ENCODE assay signal across 8 cellular contexts in the genomic region with DNA sequence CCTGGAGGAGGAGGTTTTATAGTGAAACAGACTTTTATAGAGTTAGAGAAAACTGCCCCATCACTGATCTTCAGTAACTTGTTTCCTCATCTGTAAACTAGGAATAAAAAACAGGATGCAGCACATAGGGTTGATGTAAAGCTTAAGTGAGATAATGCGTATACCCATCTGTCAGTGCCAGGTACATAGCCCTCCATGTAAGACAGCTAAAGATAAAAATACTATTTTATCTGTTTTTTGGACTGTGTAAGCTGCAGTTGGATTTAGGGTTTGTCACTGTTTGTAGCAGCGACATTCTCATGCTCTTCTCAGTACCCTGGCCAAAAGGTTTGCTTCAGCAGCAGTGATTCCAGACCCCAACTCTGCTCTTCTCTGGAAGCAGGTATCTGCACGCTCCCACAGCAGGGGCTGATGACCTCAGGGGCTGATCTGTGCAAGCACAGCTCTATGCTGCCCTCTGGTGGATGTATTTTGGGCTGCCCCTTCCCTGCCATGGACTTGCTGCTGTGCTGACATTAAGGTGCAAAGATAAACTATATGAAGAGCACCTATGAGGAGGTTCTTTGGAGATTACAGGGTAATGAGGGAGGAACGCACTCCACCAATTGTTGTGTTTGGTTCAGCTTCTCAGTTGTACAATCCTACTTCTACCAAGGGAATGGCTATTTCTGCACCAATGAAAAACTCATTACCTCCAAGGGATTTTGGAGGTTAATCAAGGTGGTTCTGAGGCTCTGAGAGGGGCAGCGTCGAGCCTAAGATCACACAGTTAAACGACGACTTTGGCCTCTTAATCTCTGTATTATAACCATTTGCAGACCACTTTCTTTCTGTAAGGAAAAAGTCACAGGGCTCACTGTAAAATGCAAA.
DNase-seq lines count a peak whose midpoint lies in the region; ATAC-seq lines count a peak whose summit lies in the region.

No MANE protein-coding gene starts in this region.

- ATAC-seq in GM18858 (IDR thresholded peaks at IDR 0.05; ENCODE audit: unreplicated experiment) (peak; percentile 36), HG03095 (IDR thresholded peaks at IDR 0.05; ENCODE audit: unreplicated experiment) (peak; percentile 49)

- DNase-seq in AG08396 (ENCODE audit: low spot score) (peak; percentile 78), NCI-H2227 (lab: John Stamatoyannopoulos, UW; ENCODE audit: unreplicated experiment) (peak; percentile 64), kidney tubule cell (ENCODE audit: low spot score) (peak; percentile 76)
- DNase-seq in activated CD4-positive, CD25-positive, alpha-beta regulatory T cell treated with anti-CD3 and anti-CD28 coated beads, Interleukin-2, amount 50 U/mL, for 16 hours (ENCODE audit: low read depth, low spot score): peak; percentile 58
- peak; percentile 69 for DNase-seq in central memory CD4-positive, alpha-beta T cell
- DNase-seq in stimulated activated CD4-positive, alpha-beta T cell treated with anti-CD3 and anti-CD28 coated beads, Interleukin-2, amount 100 ng/mL, for 48 hours: peak; percentile 85 to 86

Comparison
In these comparisons a context has a peak if more than half of its experiments do, and no peak if none do; other contexts are left out.
1. Peak in every context shown above with its lines: DNase-seq and ATAC-seq.